18 cellular contexts compared by ENCODE assay signal in genomic region chr2:42404666-42405065, GRCh38.
"Had no signal": no experiment of that assay in that cellular context is flagged by ENCODE, and none has a peak within 500 bp of the region (broad histone marks: within the 10 kb centered on the region; RNA-seq: fewer than 3 reads in every experiment).

No MANE protein-coding gene starts in this region.

- DNase-seq: activated CD4-positive, alpha-beta T cell treated with anti-CD3 and anti-CD28 coated beads for 48 hours; activated CD4-positive, alpha-beta T cell treated with anti-CD3 and anti-CD28 coated beads, Interleukin-2, amount 50 U/mL, for 48 hours; activated CD8-positive, alpha-beta memory T cell treated with anti-CD3 and anti-CD28 coated beads, Interleukin-2, amount 50 U/mL, for 4 hours; activated effector memory CD4-positive, alpha-beta T cell treated with anti-CD3 and anti-CD28 coated beads, Interleukin-2, amount 50 U/mL, for 16 hours; activated naive CD4-positive, alpha-beta T cell treated with anti-CD3 and anti-CD28 coated beads for 36 hours; activated T-cell treated with anti-CD3 and anti-CD28 coated beads, Interleukin-2, amount 50 U/mL, for 1 hour; amniotic stem cell; brain microvascular endothelial cell; dorsolateral prefrontal cortex; effector memory CD4-positive, alpha-beta T cell; gastrocnemius medialis; glutamatergic neuron; left ventricle myocardium inferior; naive B cell; pancreas; spleen; stimulated activated naive CD4-positive, alpha-beta T cell treated with Interleukin-2 at 50 U/mL for 16 hours; transverse colon had no signal
